ENCODE assay signal across 34 cellular contexts in the genomic region with DNA sequence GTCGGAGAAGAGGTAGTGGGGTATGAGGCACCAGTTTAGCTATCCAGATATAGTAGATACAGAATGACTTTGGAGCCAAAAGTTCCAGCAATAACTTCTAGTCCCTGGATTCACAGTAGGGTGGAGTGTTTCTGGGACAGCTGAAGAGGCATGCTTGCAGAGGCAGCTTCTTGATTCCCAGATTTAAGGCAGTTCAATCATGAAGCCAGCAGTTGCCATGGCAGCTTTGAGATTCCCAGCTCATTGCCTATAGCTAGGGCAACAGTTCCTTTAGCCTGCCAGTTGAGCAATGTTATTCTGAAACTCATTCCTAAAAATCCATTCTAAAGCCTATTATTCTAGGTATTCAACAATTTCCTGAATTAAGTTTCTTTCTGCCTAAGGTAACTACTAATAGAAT.
"Had no signal": no experiment of that assay in that cellular context is flagged by ENCODE, and none has a peak within 500 bp of the region (broad histone marks: within the 10 kb centered on the region; RNA-seq: fewer than 3 reads in every experiment).

No MANE protein-coding gene starts in this region.

- FAIRE-seq: endometrium, endothelial cell of umbilical vein had no signal

- H3K4me3 ChIP-seq: ascending aorta, breast epithelium, cardiac muscle cell, colonic mucosa, esophagus squamous epithelium, gastroesophageal sphincter, heart right ventricle had no signal

- H3K4me1 ChIP-seq: ascending aorta, breast epithelium, colonic mucosa, esophagus squamous epithelium had no signal

- H3K27ac Mint-ChIP-seq: activated CD4-positive, alpha-beta memory T cell treated with anti-CD3 and anti-CD28 coated beads for 36 hours; activated CD4-positive, alpha-beta T cell treated with anti-CD3 and anti-CD28 coated beads for 36 hours; activated CD4-positive, alpha-beta T cell treated with anti-CD3 and anti-CD28 coated beads, Interleukin-2, amount 10 ng/mL, durations not matched to agents 24 days and 14 days; activated CD8-positive, alpha-beta memory T cell treated with anti-CD3 and anti-CD28 coated beads, Interleukin-2, amount 10 ng/mL, durations not matched to agents 7 days and 5 days; activated CD8-positive, alpha-beta T cell treated with anti-CD3 and anti-CD28 coated beads, Interleukin-2, amount 10 ng/mL, durations not matched to agents 7 days and 5 days; activated naive CD4-positive, alpha-beta T cell treated with anti-CD3 and anti-CD28 coated beads for 36 hours; activated naive CD4-positive, alpha-beta T cell treated with anti-CD3 and anti-CD28 coated beads, Interleukin-2, amount 50 U/mL, for 24 hours; activated naive CD8-positive, alpha-beta T cell treated with anti-CD3 and anti-CD28 coated beads for 36 hours; activated naive CD8-positive, alpha-beta T cell treated with anti-CD3 and anti-CD28 coated beads, Interleukin-2, amount 50 U/mL, for 24 hours; activated T-helper 1 cell treated with anti-CD3 and anti-CD28 coated beads, Interleukin-12 subunit alpha, Interleukin-12 subunit beta, Interleukin-2, Interleukin-4 antibody, amounts not matched to agents 30 ng/mL and 10 ng/mL and 1 ng/mL, durations not matched to agents 14 hours and 24 hours and 36 hours; activated T-helper 2 cell treated with anti-CD3 and anti-CD28 coated beads, Interferon-gamma antibody, Interleukin-2, Interleukin-4, amounts not matched to agents 10 μg/mL and 5 μg/mL and 100 μg/mL, durations not matched to agents 14 hours and 24 hours and 36 hours; T-helper 17 cell; T-helper 2 cell treated with Interferon-gamma antibody and Interleukin-4, amounts not matched to agents 5 μg/mL and 100 μg/mL, for 36 hours had no signal

- H3K9me3 Mint-ChIP-seq: activated CD4-positive, alpha-beta T cell treated with anti-CD3 and anti-CD28 coated beads, Interleukin-2, amount 10 ng/mL, durations not matched to agents 24 days and 14 days; activated naive CD8-positive, alpha-beta T cell treated with anti-CD3 and anti-CD28 coated beads, Interleukin-2, amount 50 U/mL, for 24 hours; activated T-helper 1 cell treated with anti-CD3 and anti-CD28 coated beads, Interleukin-12 subunit alpha, Interleukin-12 subunit beta, Interleukin-2, Interleukin-4 antibody, amounts not matched to agents 30 ng/mL and 10 ng/mL and 1 ng/mL, durations not matched to agents 14 hours and 24 hours and 36 hours; T-helper 2 cell treated with Interferon-gamma antibody and Interleukin-4, amounts not matched to agents 5 μg/mL and 100 μg/mL, for 36 hours had no signal

- H3K36me3 Mint-ChIP-seq: activated CD4-positive, alpha-beta memory T cell treated with anti-CD3 and anti-CD28 coated beads for 36 hours; activated CD8-positive, alpha-beta memory T cell treated with anti-CD3 and anti-CD28 coated beads, Interleukin-2, amount 10 ng/mL, durations not matched to agents 7 days and 5 days; activated naive CD8-positive, alpha-beta T cell treated with anti-CD3 and anti-CD28 coated beads for 36 hours; brain had no signal

- H3K27me3 ChIP-seq: ascending aorta, breast epithelium, cardiac muscle cell, colonic mucosa, esophagus squamous epithelium, gastroesophageal sphincter, heart right ventricle had no signal

- H3K4me3 Mint-ChIP-seq: activated CD4-positive, alpha-beta memory T cell treated with anti-CD3 and anti-CD28 coated beads for 36 hours; activated CD4-positive, alpha-beta T cell treated with anti-CD3 and anti-CD28 coated beads for 36 hours; activated CD4-positive, alpha-beta T cell treated with anti-CD3 and anti-CD28 coated beads, Interleukin-2, amount 10 ng/mL, durations not matched to agents 24 days and 14 days; activated CD8-positive, alpha-beta memory T cell treated with anti-CD3 and anti-CD28 coated beads, Interleukin-2, amount 10 ng/mL, durations not matched to agents 7 days and 5 days; activated CD8-positive, alpha-beta T cell treated with anti-CD3 and anti-CD28 coated beads, Interleukin-2, amount 10 ng/mL, durations not matched to agents 7 days and 5 days; activated naive CD4-positive, alpha-beta T cell treated with anti-CD3 and anti-CD28 coated beads for 36 hours; activated naive CD4-positive, alpha-beta T cell treated with anti-CD3 and anti-CD28 coated beads, Interleukin-2, amount 50 U/mL, for 24 hours; activated naive CD8-positive, alpha-beta T cell treated with anti-CD3 and anti-CD28 coated beads for 36 hours; activated naive CD8-positive, alpha-beta T cell treated with anti-CD3 and anti-CD28 coated beads, Interleukin-2, amount 50 U/mL, for 24 hours; activated T-helper 1 cell treated with anti-CD3 and anti-CD28 coated beads, Interleukin-12 subunit alpha, Interleukin-12 subunit beta, Interleukin-2, Interleukin-4 antibody, amounts not matched to agents 30 ng/mL and 10 ng/mL and 1 ng/mL, durations not matched to agents 14 hours and 24 hours and 36 hours; brain; T-helper 17 cell; T-helper 2 cell treated with Interferon-gamma antibody and Interleukin-4, amounts not matched to agents 5 μg/mL and 100 μg/mL, for 36 hours had no signal

- H3K4me1 Mint-ChIP-seq: activated CD4-positive, alpha-beta T cell treated with anti-CD3 and anti-CD28 coated beads for 36 hours; activated CD4-positive, alpha-beta T cell treated with anti-CD3 and anti-CD28 coated beads, Interleukin-2, amount 10 ng/mL, durations not matched to agents 24 days and 14 days; activated naive CD4-positive, alpha-beta T cell treated with anti-CD3 and anti-CD28 coated beads, Interleukin-2, amount 50 U/mL, for 24 hours; activated naive CD8-positive, alpha-beta T cell treated with anti-CD3 and anti-CD28 coated beads, Interleukin-2, amount 50 U/mL, for 24 hours; T-helper 17 cell had no signal

- H3K9me3 ChIP-seq: ascending aorta, breast epithelium, colonic mucosa, esophagus squamous epithelium had no signal

- H3K36me3 ChIP-seq: ascending aorta, breast epithelium, cardiac muscle cell, colonic mucosa, esophagus squamous epithelium, gastroesophageal sphincter, heart right ventricle had no signal

- H3K27ac ChIP-seq: ascending aorta, breast epithelium, cardiac muscle cell, colonic mucosa, epithelial cell of prostate, esophagus squamous epithelium, gastroesophageal sphincter, heart right ventricle had no signal

- H3K27me3 Mint-ChIP-seq: activated CD4-positive, alpha-beta memory T cell treated with anti-CD3 and anti-CD28 coated beads for 36 hours; activated naive CD4-positive, alpha-beta T cell treated with anti-CD3 and anti-CD28 coated beads, Interleukin-2, amount 50 U/mL, for 24 hours; activated naive CD8-positive, alpha-beta T cell treated with anti-CD3 and anti-CD28 coated beads for 36 hours; activated naive CD8-positive, alpha-beta T cell treated with anti-CD3 and anti-CD28 coated beads, Interleukin-2, amount 50 U/mL, for 24 hours; brain had no signal

- DNase-seq: activated CD4-positive, alpha-beta memory T cell treated with anti-CD3 and anti-CD28 coated beads for 36 hours; activated CD4-positive, alpha-beta T cell treated with anti-CD3 and anti-CD28 coated beads for 36 hours; activated CD4-positive, alpha-beta T cell treated with anti-CD3 and anti-CD28 coated beads, Interleukin-2, amount 10 ng/mL, durations not matched to agents 24 days and 14 days; activated CD4-positive, CD25-positive, alpha-beta regulatory T cell; activated CD4-positive, CD25-positive, alpha-beta regulatory T cell treated with anti-CD3 and anti-CD28 coated beads, Interleukin-2, amount 50 U/mL, for 72 hours; activated CD8-positive, alpha-beta memory T cell treated with anti-CD3 and anti-CD28 coated beads, Interleukin-2, amount 10 ng/mL, durations not matched to agents 7 days and 5 days; activated CD8-positive, alpha-beta memory T cell treated with anti-CD3 and anti-CD28 coated beads, Interleukin-2, amount 50 U/mL, for 4 hours; activated CD8-positive, alpha-beta T cell treated with anti-CD3 and anti-CD28 coated beads, Interleukin-2, amount 10 ng/mL, durations not matched to agents 7 days and 5 days; activated effector memory CD4-positive, alpha-beta T cell treated with anti-CD3 and anti-CD28 coated beads, Interleukin-2, amount 50 U/mL, for 16 hours; activated naive CD4-positive, alpha-beta T cell treated with anti-CD3 and anti-CD28 coated beads for 36 hours; activated naive CD8-positive, alpha-beta T cell treated with anti-CD3 and anti-CD28 coated beads for 36 hours; activated naive CD8-positive, alpha-beta T cell treated with anti-CD3 and anti-CD28 coated beads, Interleukin-2, amount 50 U/mL, for 24 hours; activated T-cell treated with anti-CD3 and anti-CD28 coated beads, Interleukin-2, amount 50 U/mL, for 1 hour; activated T-cell treated with anti-CD3 and anti-CD28 coated beads, Interleukin-2, amount 50 U/mL, for 48 hours; central memory CD4-positive, alpha-beta T cell; cerebellar nuclear complex; colonic mucosa; effector CD8-positive, alpha-beta T cell; esophagus squamous epithelium; foreskin melanocyte; heart right ventricle; T-helper 17 cell had no signal
